8 cellular contexts compared by ENCODE assay signal in the genomic region with DNA sequence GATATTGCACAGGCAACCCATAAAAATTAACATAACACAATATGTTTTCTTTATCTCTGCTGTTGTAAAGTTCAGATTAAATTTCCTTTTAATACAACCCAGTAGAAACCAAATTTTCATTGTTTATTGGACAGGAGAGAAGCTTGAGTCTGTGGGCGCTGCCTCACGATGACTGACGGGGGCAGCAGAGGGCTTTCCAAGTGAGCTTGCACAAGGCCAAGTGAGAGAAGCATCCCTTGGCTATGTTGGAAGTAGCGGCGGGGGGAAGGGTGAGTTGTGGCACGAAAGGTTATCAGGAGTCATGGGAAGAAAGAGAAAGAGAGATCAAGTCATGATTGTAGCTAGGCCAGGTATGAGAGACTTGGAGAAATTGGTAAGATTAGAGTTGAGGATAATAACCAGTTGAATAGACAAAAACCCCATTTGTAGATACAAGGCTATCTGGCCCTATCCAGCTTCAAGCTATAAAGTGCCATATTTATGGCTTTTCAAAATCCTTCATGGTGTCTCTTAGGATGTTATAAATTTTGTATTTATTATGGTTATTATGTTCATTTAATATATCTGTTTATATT.
DNase-seq lines count a peak whose midpoint lies in the region; ATAC-seq and TF ChIP-seq lines count a peak whose summit lies in the region.

No MANE protein-coding gene starts in this region.

- H3K4me3 ChIP-seq in fibroblast of pulmonary artery (replicated peaks; ENCODE audit: low read depth, low read length) = no peak overlapping the region
- no peak overlapping the region for H3K4me3 ChIP-seq in CD8-positive, alpha-beta T cell (ENCODE audit: low read depth, low read length)

- intact Hi-C loops in CD8-positive, alpha-beta T cell (cut with DNase I, micrococcal nuclease) = no loop called here

- no peaks in the 10 kb centered on the region for H3K36me3 ChIP-seq in CD8-positive, alpha-beta T cell (ENCODE audit: insufficient read depth, low read length)

- no peaks in the 10 kb centered on the region for H3K27me3 Mint-ChIP-seq in CD8-positive, alpha-beta T cell (ENCODE audit: low read depth)

- H3K4me3 Mint-ChIP-seq in CD8-positive, alpha-beta T cell = no peak overlapping the region

- no peaks in the 10 kb centered on the region for H3K9me3 ChIP-seq in CD8-positive, alpha-beta T cell (ENCODE audit: low read length)

- ATAC-seq in GM19467 (IDR thresholded peaks at IDR 0.05; ENCODE audit: unreplicated experiment) = peak; percentile 80
- ATAC-seq in CD8-positive, alpha-beta T cell = no peak

- H3K4me1 Mint-ChIP-seq in CD8-positive, alpha-beta T cell (ENCODE audit: low read depth) = no peaks in the 10 kb centered on the region

- DNase-seq in Daoy (ENCODE audit: low read depth) (peak; percentile 72), HuH-7 (ENCODE audit: low spot score) (peak; percentile 17), SKM-1 (lab: John Stamatoyannopoulos, UW; ENCODE audit: unreplicated experiment) (peak; percentile 21), fibroblast of pulmonary artery (ENCODE audit: low read depth) (peak; percentile 54), non-pigmented ciliary epithelial cell (ENCODE audit: low read depth) (peak; percentile 24)
- DNase-seq in CD8-positive, alpha-beta T cell = no peak
- no peak for DNase-seq in stimulated activated naive CD4-positive, alpha-beta T cell treated with Interleukin-2 at 50 U/mL for 16 hours (lab: John Stamatoyannopoulos, UW)

- no peak overlapping the region for H3K27ac Mint-ChIP-seq in CD8-positive, alpha-beta T cell

- POLR2A ChIA-PET in CD8-positive, alpha-beta T cell (lab: Charles Lee) = no interaction called here

- CTCF ChIA-PET in CD8-positive, alpha-beta T cell (lab: Charles Lee) = no interaction called here

- no peaks in the 10 kb centered on the region for H3K36me3 Mint-ChIP-seq in CD8-positive, alpha-beta T cell

- no peaks in the 10 kb centered on the region for H3K27me3 ChIP-seq in CD8-positive, alpha-beta T cell (ENCODE audit: insufficient read depth, low read length)

- H3K27ac ChIP-seq in CD8-positive, alpha-beta T cell (ENCODE audit: low read depth, low read length) = no peak overlapping the region

- peak; percentile 68 for TF ChIP-seq CTCF in fibroblast of pulmonary artery (IDR thresholded peaks at IDR 0.05; ENCODE audit: low read length, missing control alignments)
- no peak for TF ChIP-seq CTCF in CD8-positive, alpha-beta T cell (IDR thresholded peaks at IDR 0.05)

- peaks cover 7% of the 10 kb centered on the region for H3K9me3 Mint-ChIP-seq in CD8-positive, alpha-beta T cell

- no peaks in the 10 kb centered on the region for H3K4me1 ChIP-seq in CD8-positive, alpha-beta T cell (ENCODE audit: insufficient read depth, low read length)

Comparison
In these comparisons a context has a peak if more than half of its experiments do, and no peak if none do; other contexts are left out.
1. DNase-seq: peak in Daoy (single experiment), HuH-7 (single experiment), SKM-1 (single experiment), fibroblast of pulmonary artery (single experiment) and non-pigmented ciliary epithelial cell (single experiment); none in CD8-positive, alpha-beta T cell (0 of 7) and stimulated activated naive CD4-positive, alpha-beta T cell treated with Interleukin-2 at 50 U/mL for 16 hours (single experiment).